In genomic region chr2:28751956-28752607, GRCh38 we compare ENCODE assay signal across 8 cellular contexts. TPM values are rescaled to one million over a fixed set of nuclear protein-coding genes. Genes with fewer than 3 reads are reported as not detected.
DNase-seq lines count a peak whose midpoint lies in the region; ATAC-seq, FAIRE-seq and TF ChIP-seq lines count a peak whose summit lies in the region.

No MANE protein-coding gene starts in this region.

- peaks cover 22% of the 10 kb centered on the region for H3K36me3 Mint-ChIP-seq in activated T-helper 1 cell treated with anti-CD3 and anti-CD28 coated beads, Interleukin-12 subunit alpha, Interleukin-12 subunit beta, Interleukin-2, Interleukin-4 antibody, amounts not matched to agents 30 ng/mL and 10 ng/mL and 1 ng/mL, durations not matched to agents 14 hours and 24 hours and 36 hours (ENCODE audit: low read depth)

- peak overlapping the region; percentile 100 for H3K27ac ChIP-seq in gastroesophageal sphincter

- peaks cover 9 to 77% (median 13%) of the 10 kb centered on the region in 3 donors for H3K4me1 ChIP-seq in gastroesophageal sphincter

- peak; percentile 46 for TF ChIP-seq POLR2A in H54 (IDR thresholded peaks at IDR 0.05; ENCODE audit: low read depth, low read length)
- peak; percentile 24 to 69 for TF ChIP-seq POLR2A in gastroesophageal sphincter (IDR thresholded peaks at IDR 0.05)

- no peak for FAIRE-seq in H54 (lab: Jason Lieb, UNC)

- H3K4me3 Mint-ChIP-seq in activated T-helper 1 cell treated with anti-CD3 and anti-CD28 coated beads, Interleukin-12 subunit alpha, Interleukin-12 subunit beta, Interleukin-2, Interleukin-4 antibody, amounts not matched to agents 30 ng/mL and 10 ng/mL and 1 ng/mL, durations not matched to agents 14 hours and 24 hours and 36 hours = peak overlapping the region; percentile 95

- H3K27ac Mint-ChIP-seq in activated T-helper 1 cell treated with anti-CD3 and anti-CD28 coated beads, Interleukin-12 subunit alpha, Interleukin-12 subunit beta, Interleukin-2, Interleukin-4 antibody, amounts not matched to agents 30 ng/mL and 10 ng/mL and 1 ng/mL, durations not matched to agents 14 hours and 24 hours and 36 hours = peak overlapping the region; percentile 90

- no peaks in the 10 kb centered on the region for H3K9me3 Mint-ChIP-seq in activated T-helper 1 cell treated with anti-CD3 and anti-CD28 coated beads, Interleukin-12 subunit alpha, Interleukin-12 subunit beta, Interleukin-2, Interleukin-4 antibody, amounts not matched to agents 30 ng/mL and 10 ng/mL and 1 ng/mL, durations not matched to agents 14 hours and 24 hours and 36 hours

- DNase-seq in SKM-1 treated with dmso at 0.1 percent for 144 hours (lab: John Stamatoyannopoulos, UW; ENCODE audit: unreplicated experiment) (peak; percentile 82), SKM-1 (lab: John Stamatoyannopoulos, UW; ENCODE audit: unreplicated experiment) (no peak), H54 (ENCODE audit: insufficient read length, low spot score) (peak; percentile 50), MG63 (peak; percentile 23), omental fat pad (ENCODE audit: low spot score) (peak; percentile 48), NAMALWA (ENCODE audit: low spot score) (no peak)
- DNase-seq in activated T-helper 1 cell treated with anti-CD3 and anti-CD28 coated beads, Interleukin-12 subunit alpha, Interleukin-12 subunit beta, Interleukin-2, Interleukin-4 antibody, amounts not matched to agents 30 ng/mL and 10 ng/mL and 1 ng/mL, durations not matched to agents 14 hours and 24 hours and 36 hours (ENCODE audit: low spot score) = peak; percentile 30

- 0% methylated on average over 2 of the region's 75 CpGs; no CpG with 5 or more reads in 1 of the 2 donors for WGBS in gastroesophageal sphincter (ENCODE audit: low coverage in 1 of 2), 2 donors

- intact Hi-C loops in activated T-helper 1 cell treated with anti-CD3 and anti-CD28 coated beads, Interleukin-12 subunit alpha, Interleukin-12 subunit beta, Interleukin-2, Interleukin-4 antibody, amounts not matched to agents 30 ng/mL and 10 ng/mL and 1 ng/mL, durations not matched to agents 14 hours and 24 hours and 36 hours (cut with micrococcal nuclease) = loop anchor here (1.0 to 10.0 kb wide), 14 partner anchors 58 to 1047 kb away; partner anchors contain the start of genes CLIP4, FOSL2, MRPL33 and SPDYA

- H3K9me3 ChIP-seq in MG63 = no peaks in the 10 kb centered on the region
- no peaks in the 10 kb centered on the region for H3K9me3 ChIP-seq in gastroesophageal sphincter

- H3K27me3 Mint-ChIP-seq in activated T-helper 1 cell treated with anti-CD3 and anti-CD28 coated beads, Interleukin-12 subunit alpha, Interleukin-12 subunit beta, Interleukin-2, Interleukin-4 antibody, amounts not matched to agents 30 ng/mL and 10 ng/mL and 1 ng/mL, durations not matched to agents 14 hours and 24 hours and 36 hours (ENCODE audit: insufficient read depth) = no peaks in the 10 kb centered on the region

- H3K4me3 ChIP-seq in MG63 (peak overlapping the region; percentile 96), gastroesophageal sphincter (peak overlapping the region; percentile 88 to 100)

- TF ChIP-seq CTCF in gastroesophageal sphincter (IDR thresholded peaks at IDR 0.05) = no peak
- TF ChIP-seq CTCF in omental fat pad (IDR thresholded peaks at IDR 0.05) = no peak

- ATAC-seq in gastroesophageal sphincter = peak; percentile 34
- ATAC-seq in omental fat pad (ENCODE audit: low FRiP score) = peak; percentile 4

- H3K36me3 ChIP-seq in MG63 = peaks cover 3% of the 10 kb centered on the region; the same call in 1 of the 2 replicates
- H3K36me3 ChIP-seq in gastroesophageal sphincter = no peaks in the 10 kb centered on the region

- H3K27me3 ChIP-seq in MG63 = no peaks in the 10 kb centered on the region
- H3K27me3 ChIP-seq in gastroesophageal sphincter = no peaks in the 10 kb centered on the region

- peaks cover 69% of the 10 kb centered on the region for H3K4me1 Mint-ChIP-seq in activated T-helper 1 cell treated with anti-CD3 and anti-CD28 coated beads, Interleukin-12 subunit alpha, Interleukin-12 subunit beta, Interleukin-2, Interleukin-4 antibody, amounts not matched to agents 30 ng/mL and 10 ng/mL and 1 ng/mL, durations not matched to agents 14 hours and 24 hours and 36 hours (ENCODE audit: low read depth)

- TF ChIP-seq EP300 in gastroesophageal sphincter (IDR thresholded peaks at IDR 0.05) = no peak

RNA-seq across cellular contexts. Expression of gene PPP1CB, which starts 0.5 kb away (rescaled TPM):
- 108 and 180 TPM in 2 replicates for total RNA-seq in MG63 (2014; rRNA removed; shearing (Covaris generic); ENCODE audit: low replicate concordance)
- 262 and 268 TPM in 2 replicates for total RNA-seq in activated T-helper 1 cell treated with anti-CD3 and anti-CD28 coated beads, Interleukin-12 subunit alpha, Interleukin-12 subunit beta, Interleukin-2, Interleukin-4 antibody, amounts not matched to agents 30 ng/mL and 10 ng/mL and 1 ng/mL, durations not matched to agents 14 hours and 24 hours and 36 hours
- 1,000 to 10,000 TPM in 1 of 4 donors, 100 to 1,000 TPM in 3; 524 to 1,194 (median 837) TPM for total RNA-seq in gastroesophageal sphincter
- 100 to 1,000 TPM; 139 to 262 (median 176) TPM for total RNA-seq in omental fat pad

RNA-seq across cellular contexts. Expression of gene SPDYA, which starts 58.6 kb away (rescaled TPM):
- total RNA-seq in MG63 (2014; rRNA removed; shearing (Covaris generic); ENCODE audit: low replicate concordance) = not detected in 2 replicates
- total RNA-seq in activated T-helper 1 cell treated with anti-CD3 and anti-CD28 coated beads, Interleukin-12 subunit alpha, Interleukin-12 subunit beta, Interleukin-2, Interleukin-4 antibody, amounts not matched to agents 30 ng/mL and 10 ng/mL and 1 ng/mL, durations not matched to agents 14 hours and 24 hours and 36 hours = 1.1 and 1.7 TPM in 2 replicates
- total RNA-seq in gastroesophageal sphincter = 1 to 10 TPM; 1.0 to 3.9 (median 2.1) TPM
- 1 to 10 TPM in 2 of 4 donors, under 1 TPM in 1, not detected in 1; 0.63 to 4.2 (median 1.9) TPM for total RNA-seq in omental fat pad

Comparison
In these comparisons a context has a peak if more than half of its experiments do, and no peak if none do; other contexts are left out.
1. DNase-seq: peak in SKM-1 treated with dmso at 0.1 percent for 144 hours (single experiment), H54 (single experiment), MG63 (single experiment), activated T-helper 1 cell treated with anti-CD3 and anti-CD28 coated beads, Interleukin-12 subunit alpha, Interleukin-12 subunit beta, Interleukin-2, Interleukin-4 antibody, amounts not matched to agents 30 ng/mL and 10 ng/mL and 1 ng/mL, durations not matched to agents 14 hours and 24 hours and 36 hours (single experiment) and omental fat pad (single experiment); none in SKM-1 (single experiment) and NAMALWA (single experiment).